ENCODE assay signal across 29 cellular contexts in the genomic region with DNA sequence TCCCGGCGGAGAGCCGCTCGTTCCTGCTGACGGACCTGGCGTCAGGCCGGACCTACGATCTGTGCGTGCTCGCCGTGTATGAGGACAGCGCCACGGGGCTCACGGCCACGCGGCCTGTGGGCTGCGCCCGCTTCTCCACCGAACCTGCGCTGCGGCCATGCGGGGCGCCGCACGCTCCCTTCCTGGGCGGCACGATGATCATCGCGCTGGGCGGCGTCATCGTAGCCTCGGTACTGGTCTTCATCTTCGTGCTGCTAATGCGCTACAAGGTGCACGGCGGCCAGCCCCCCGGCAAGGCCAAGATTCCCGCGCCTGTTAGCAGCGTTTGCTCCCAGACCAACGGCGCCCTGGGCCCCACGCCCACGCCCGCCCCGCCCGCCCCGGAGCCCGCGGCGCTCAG. TPM values are rescaled to one million over a fixed set of nuclear protein-coding genes. Genes with fewer than 3 reads are reported as not detected.
"Had no signal": no experiment of that assay in that cellular context is flagged by ENCODE, and none has a peak within 500 bp of the region (broad histone marks: within the 10 kb centered on the region; RNA-seq: fewer than 3 reads in every experiment).

No MANE protein-coding gene starts in this region.

- H3K4me2 ChIP-seq: hepatocyte, neural progenitor cell, smooth muscle cell had no signal

- H3K27ac ChIP-seq: hepatocyte, left lung, lower lobe of right lung, neural progenitor cell, ovary, right atrium auricular region, right lobe of liver, tibial nerve, upper lobe of left lung, vagina had no signal

- ATAC-seq: left colon; left lung; lower lobe of right lung; natural killer cell; right lobe of liver; stimulated activated memory B cell treated with anti-CD40 and anti-IgM and Interleukin-4, amounts not matched to agents 10 μg/mL and 1 μg/mL and 100 μg/mL, for 72 hours; stimulated activated naive CD8-positive, alpha-beta T cell treated with anti-CD3 and anti-CD28 coated beads, Interleukin-15, amount 100 ng/mL, for 72 hours had no signal

- H3K36me3 ChIP-seq: neural progenitor cell, ovary, vagina had no signal

- H3K4me1 ChIP-seq: left lung, lower lobe of right lung, neural progenitor cell, right atrium auricular region, vagina had no signal

- H3K9ac ChIP-seq: neural progenitor cell had no signal

- H3K79me2 ChIP-seq: hepatocyte had no signal

- H3K27me3 ChIP-seq: hepatocyte, left lung, neural progenitor cell, ovary, right atrium auricular region, right lobe of liver, tibial nerve, upper lobe of left lung, vagina had no signal

- H3K4me3 ChIP-seq: hepatocyte, left lung, lower lobe of right lung, neural progenitor cell, ovary, right atrium auricular region, right lobe of liver, smooth muscle cell, tibial nerve, upper lobe of left lung, vagina had no signal

- H3K9me3 ChIP-seq: left lung, lower lobe of right lung, ovary, right atrium auricular region, right lobe of liver, tibial nerve, upper lobe of left lung, vagina had no signal

- DNase-seq: left colon; lower lobe of right lung; mammary epithelial cell; mesenchymal stem cell; naive B cell; natural killer cell; nephron progenitor cell; ovary; right lobe of liver; stimulated activated CD4-positive, alpha-beta T cell treated with anti-CD3 and anti-CD28 coated beads, Interleukin-1b, Interleukin-23, amount 100 ng/mL, for 48 hours; stimulated activated CD4-positive, alpha-beta T cell treated with anti-CD3 and anti-CD28 coated beads, Interleukin-2, amount 100 ng/mL, for 48 hours; stimulated activated CD4-positive, alpha-beta T cell treated with anti-CD3 and anti-CD28 coated beads, Interleukin-4, amount 100 ng/mL, for 4 hours; stimulated activated CD8-positive, alpha-beta memory T cell treated with anti-CD3 and anti-CD28 coated beads, Interleukin-4, amount 100 ng/mL, for 48 hours; stimulated activated naive CD4-positive, alpha-beta T cell treated with Interleukin-2 at 50 U/mL for 16 hours; stimulated activated naive CD8-positive, alpha-beta T cell treated with anti-CD3 and anti-CD28 coated beads, Interleukin-15, amount 100 ng/mL, for 72 hours had no signal

- H2AFZ ChIP-seq: hepatocyte, neural progenitor cell had no signal

- FAIRE-seq: keratinocyte had no signal

RNA-seq across cellular contexts. Expression of a gene that starts 36.5 kb away (rescaled TPM):
- total RNA-seq: mammary epithelial cell, progenitor cell of endocrine pancreas, pulmonary artery endothelial cell, renal cortical epithelial cell, smooth muscle cell had no signal
- polyA plus RNA-seq: keratinocyte, mammary epithelial cell, smooth muscle cell had no signal

RNA-seq across cellular contexts. Expression of a gene that starts 42.2 kb away (rescaled TPM):
- total RNA-seq: progenitor cell of endocrine pancreas, pulmonary artery endothelial cell, renal cortical epithelial cell, temporal lobe had no signal
